Comparison of ENCODE assay signal across 8 cellular contexts in the genomic region with DNA sequence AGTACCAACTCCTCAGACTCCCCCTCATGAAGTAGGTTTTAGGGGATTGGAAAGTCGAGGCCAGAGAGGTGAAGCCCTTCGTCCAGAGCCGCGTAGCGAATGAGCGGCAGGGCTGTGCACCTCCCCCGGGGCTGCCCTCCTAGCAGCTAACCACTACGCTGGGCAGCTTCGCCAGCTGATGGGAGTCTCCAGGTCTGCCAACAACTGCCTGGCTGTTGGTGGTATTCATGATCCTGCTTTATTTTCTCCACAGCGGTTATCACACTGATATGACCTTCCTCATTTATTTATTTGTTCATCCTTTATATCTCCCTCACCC. TPM values are rescaled to one million over a fixed set of nuclear protein-coding genes. Genes with fewer than 3 reads are reported as not detected.
DNase-seq lines count a peak whose midpoint lies in the region; ATAC-seq and TF ChIP-seq lines count a peak whose summit lies in the region.

No MANE protein-coding gene starts in this region.

- peaks cover 36% of the 10 kb centered on the region for H3K27me3 ChIP-seq in HUES6 (ENCODE audit: control insufficient read depth, insufficient read depth, low read length)

- POLR2A ChIA-PET in AG04449 (lab: Yijun Ruan, JAX): interaction anchor here (0.8 to 1.6 kb wide), 2 partner anchors 20 to 317 kb away, joined by 3 to 7 read pairs; partner anchors contain the start of genes ITFG1 and PHKB

- no peak for TF ChIP-seq CTCF in AG04449 (IDR thresholded peaks at IDR 0.05; ENCODE audit: insufficient read depth, low read length, missing control alignments)
- TF ChIP-seq CTCF in cardiac fibroblast (IDR thresholded peaks at IDR 0.05; ENCODE audit: low read depth, low read length): no peak
- TF ChIP-seq CTCF in mucosa of descending colon (IDR thresholded peaks at IDR 0.05): no peak

- no peak for DNase-seq in AG04449 (ENCODE audit: low read depth, low spot score)
- DNase-seq in cardiac fibroblast (ENCODE audit: low read depth in 2 of 2): no peak
- DNase-seq in mucosa of descending colon: no peak
- DNase-seq in midbrain (lab: John Stamatoyannopoulos, UW): no peak
- DNase-seq in NCI-H1105 treated with DMSO at 0.1 percent for 48 hours (lab: John Stamatoyannopoulos, UW): no peak
- DNase-seq in dermis blood vessel endothelial cell: no peak

- H3K9me3 ChIP-seq in HUES6 (ENCODE audit: control insufficient read depth, insufficient read depth, low read depth, low read length) (peaks cover under 1% of the 10 kb centered on the region; the same call in 1 of the 2 replicates), mucosa of descending colon (no peaks in the 10 kb centered on the region)

- H3K27ac ChIP-seq in HUES6 (ENCODE audit: low read depth, low read length): no peak overlapping the region

- H3K4me1 ChIP-seq in HUES6 (ENCODE audit: control insufficient read depth, insufficient read depth, low read length) (peaks cover 6% of the 10 kb centered on the region; the same call in 1 of the 2 replicates), mucosa of descending colon (ENCODE audit: low read depth) (peaks cover 9% of the 10 kb centered on the region)

- CTCF ChIA-PET in AG04449 (lab: Yijun Ruan, JAX): interaction anchor here (0.7 to 6.9 kb wide), 25 partner anchors 11 to 1041 kb away, joined by 3 to 322 read pairs (median 5); partner anchors contain the start of genes ABCC12, ITFG1 and PHKB

- intact Hi-C loops in mucosa of descending colon (cut with DNase I, micrococcal nuclease): loop anchor here in 1 of 2 donors (5.0 kb wide), 1 partner anchor 1013 kb away; the partner anchor contains the start of gene ABCC12

- H3K9ac ChIP-seq in HUES6 (ENCODE audit: low read length): peak overlapping the region; percentile 54

- ATAC-seq in mucosa of descending colon: peak; percentile 0
- ATAC-seq in GM18873 (IDR thresholded peaks at IDR 0.05; ENCODE audit: low FRiP score, unreplicated experiment): no peak

- H3K4me3 ChIP-seq in AG04449 (ENCODE audit: low read depth, low read length) (peak overlapping the region; percentile 73), HUES6 (ENCODE audit: low read depth, low read length) (peak overlapping the region; percentile 52), cardiac fibroblast (replicated peaks in 1 of 2; ENCODE audit: low read depth in 2 of 2, low read length in 2 of 2) (peak overlapping the region; percentile 42 to 68), mucosa of descending colon (no peak overlapping the region)

- no peaks in the 10 kb centered on the region for H3K36me3 ChIP-seq in HUES6 (ENCODE audit: control insufficient read depth, insufficient read depth, low read length)
- H3K36me3 ChIP-seq in mucosa of descending colon (ENCODE audit: low read depth): no peaks in the 10 kb centered on the region

RNA-seq across cellular contexts. Expression of gene NETO2, which starts 0.8 kb away (rescaled TPM):
- total RNA-seq in mucosa of descending colon: 10 to 100 TPM in 2 of 3 donors, 1 to 10 TPM in 1; 9.1 to 43.1 (median 10.3) TPM
- 16.7 and 30.5 TPM in 2 replicates for total RNA-seq in dermis blood vessel endothelial cell
